ENCODE assay signal across 21 cellular contexts in the genomic region with DNA sequence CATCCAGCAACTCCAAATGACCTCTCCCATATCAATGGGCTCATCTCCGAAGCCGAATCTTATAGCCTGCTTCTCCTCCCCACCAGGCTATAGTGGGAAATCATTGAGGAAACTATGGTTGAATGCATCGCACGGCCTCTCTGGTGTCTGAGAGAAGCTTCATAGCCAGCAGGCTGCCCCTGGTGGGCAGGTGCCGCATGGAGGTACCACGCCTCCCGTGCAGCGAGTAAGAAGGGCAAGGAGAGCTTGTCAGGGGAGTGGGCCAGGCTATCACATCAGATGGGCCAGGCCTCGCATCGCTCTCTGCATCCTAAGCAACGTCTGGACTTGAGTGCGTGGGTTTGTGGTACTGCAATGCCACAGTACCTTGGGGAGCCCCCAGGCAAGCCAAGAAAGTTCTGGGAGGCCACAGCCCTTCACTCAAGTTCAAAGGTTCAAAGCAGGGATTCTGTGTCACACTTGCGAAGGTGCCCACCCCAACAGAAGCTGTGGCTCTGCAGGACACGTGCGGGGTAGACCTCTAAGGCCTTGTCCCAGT. TPM values are rescaled to one million over a fixed set of nuclear protein-coding genes. Genes with fewer than 3 reads are reported as not detected.
DNase-seq lines count a peak whose midpoint lies in the region; ATAC-seq, FAIRE-seq and TF ChIP-seq lines count a peak whose summit lies in the region.
"Had no signal": no experiment of that assay in that cellular context is flagged by ENCODE, and none has a peak within 500 bp of the region (broad histone marks: within the 10 kb centered on the region; RNA-seq: fewer than 3 reads in every experiment).

No MANE protein-coding gene starts in this region.

- H2AK9ac ChIP-seq in IMR-90 (replicated peaks; ENCODE audit: low read depth, low read length, poor library complexity), result no peak overlapping the region

- H3K27me3 ChIP-seq in IMR-90 (ENCODE audit: control insufficient read depth, insufficient read depth, low read length), result peaks cover 40% of the 10 kb centered on the region

- FAIRE-seq in frontal cortex (lab: Jason Lieb, UNC), result no peak
- FAIRE-seq: GM12878 had no signal

- ATAC-seq in IMR-90 (ENCODE audit: low read depth) (no peak), WTC11 (peak; percentile 65), HG03045 (IDR thresholded peaks at IDR 0.05; ENCODE audit: unreplicated experiment) (no peak)
- ATAC-seq: GM12878, PC-3 had no signal

- H3K9me1 ChIP-seq in IMR-90 (ENCODE audit: insufficient read depth, low read length), result no peaks in the 10 kb centered on the region

- no peaks in the 10 kb centered on the region for H3K36me3 ChIP-seq in IMR-90 (ENCODE audit: control insufficient read depth, insufficient read depth, low read length)
- H3K36me3 ChIP-seq: BE2C had no signal

- H3K27ac Mint-ChIP-seq in WTC11, result no peak overlapping the region
- H3K27ac Mint-ChIP-seq: CD4-positive, CD25-positive, alpha-beta regulatory T cell; T-helper 1 cell treated with Interleukin-12 subunit alpha and Interleukin-12 subunit beta and Interleukin-4 antibody, amounts not matched to agents 30 μg/mL and 1 μg/mL, for 36 hours had no signal

- H3K4me2 ChIP-seq in IMR-90 (ENCODE audit: low read depth, low read length), result no peak overlapping the region

- H3K4ac ChIP-seq in IMR-90 (ENCODE audit: low read depth, low read length), result no peak overlapping the region

- H3K79me1 ChIP-seq in IMR-90 (ENCODE audit: low read depth in 1 of 2, low read length in 2 of 2), result no peaks in the 10 kb centered on the region

- dilution Hi-C loops in IMR-90 (cut with HindIII; ENCODE audit: low sequenced_read_pairs, unreplicated experiment), result no loop called here

- 77% methylated on average over 5 of the region's 15 CpGs; no CpG with 5 or more reads in 1 of the 2 experiments for WGBS in IMR-90 (ENCODE audit: extremely low coverage in 2 of 2, insufficient read length in 1 of 2), 2 experiments

- no peak overlapping the region for H3K23ac ChIP-seq in IMR-90 (ENCODE audit: low read depth, low read length)

- no peak overlapping the region for H3K4me3 ChIP-seq in IMR-90 (ENCODE audit: insufficient read depth, low read depth, low read length)
- H3K4me3 ChIP-seq: GM12878 had no signal

- H3K9me3 Mint-ChIP-seq in WTC11, result peaks cover 25% of the 10 kb centered on the region
- H3K9me3 Mint-ChIP-seq: CD4-positive, CD25-positive, alpha-beta regulatory T cell; T-helper 1 cell treated with Interleukin-12 subunit alpha and Interleukin-12 subunit beta and Interleukin-4 antibody, amounts not matched to agents 30 μg/mL and 1 μg/mL, for 36 hours had no signal

- no peak overlapping the region for H4K91ac ChIP-seq in IMR-90 (ENCODE audit: insufficient read depth, low read depth, low read length)

- peaks cover 25% of the 10 kb centered on the region for H3K36me3 Mint-ChIP-seq in WTC11
- H3K36me3 Mint-ChIP-seq: CD4-positive, CD25-positive, alpha-beta regulatory T cell had no signal

- TF ChIP-seq CTCF in GM20000 (IDR thresholded peaks at IDR 0.05; ENCODE audit: extremely low read depth, missing control alignments) (peak; percentile 2), IMR-90 (conservative IDR thresholded peaks at IDR 0.05; ENCODE audit: low read depth, low read length) (no peak), WTC11 (IDR thresholded peaks at IDR 0.05) (no peak)

- no peak overlapping the region for H2BK120ac ChIP-seq in IMR-90 (ENCODE audit: low read depth, low read length)

- H2BK15ac ChIP-seq in IMR-90 (ENCODE audit: low read depth, low read length), result no peak overlapping the region

- peaks cover 12% of the 10 kb centered on the region for H3K9me3 ChIP-seq in IMR-90 (ENCODE audit: control insufficient read depth, insufficient read depth, low read length)

- H2BK5ac ChIP-seq in IMR-90 (ENCODE audit: low read depth, low read length, poor library complexity, severe bottlenecking), result no peak overlapping the region

- POLR2A ChIA-PET in IMR-90 (lab: Charles Lee; ENCODE audit: unreplicated experiment) (no interaction called here), WTC11 (lab: Charles Lee) (no interaction called here)

- H3K27me3 Mint-ChIP-seq in WTC11 (ENCODE audit: low read depth), result peaks cover 22% of the 10 kb centered on the region

- H3K9ac ChIP-seq in IMR-90 (ENCODE audit: low read depth, low read length), result no peak overlapping the region

- no peak overlapping the region; the same call in 1 of the 2 replicates for H3K56ac ChIP-seq in IMR-90 (ENCODE audit: extremely low read depth, insufficient read depth, low read length)

- H4K20me1 ChIP-seq in IMR-90 (ENCODE audit: insufficient read depth, low read length), result no peaks in the 10 kb centered on the region

- no peak overlapping the region for H3K14ac ChIP-seq in IMR-90 (replicated peaks; ENCODE audit: low read depth, low read length)

- H4K8ac ChIP-seq in IMR-90 (ENCODE audit: low read depth in 2 of 2, low read length in 2 of 2), result no peak overlapping the region

- TF ChIP-seq POLR2A in IMR-90 (IDR thresholded peaks at IDR 0.05; ENCODE audit: low read depth, low read length), result no peak

- no peak overlapping the region for H2BK20ac ChIP-seq in IMR-90 (ENCODE audit: low read depth, low read length)

- DNase-seq in GM20000 (ENCODE audit: low spot score), result no peak
- DNase-seq in IMR-90, result no peak
- no peak for DNase-seq in WTC11 (ENCODE audit: low spot score)
- DNase-seq in mesenteric fat pad (ENCODE audit: low spot score), result peak; percentile 35
- no peak for DNase-seq in NCI-H748 treated with DMSO at 0.1 percent for 48 hours (lab: John Stamatoyannopoulos, UW)
- no peak for DNase-seq in frontal cortex (ENCODE audit: low spot score in 2 of 2)
- DNase-seq: BE2C; CD4-positive, CD25-positive, alpha-beta regulatory T cell; DMS79 treated with DMSO at 0.1 percent for 48 hours; GOT3; KBM-7; NCI-H1092; NCI-H1436; NCI-H187 treated with DMSO at 0.1 percent for 48 hours; NCI-H2227 treated with DMSO at 0.1 percent for 48 hours; NCI-H510A treated with DMSO at 0.1 percent for 48 hours; SHP77 had no signal

- in situ Hi-C loops in IMR-90 (cut with MboI; ENCODE audit: low sequenced_read_pairs), result no loop called here

- CTCF ChIA-PET in IMR-90 (lab: Yijun Ruan, JAX), result interaction anchor here (0.8 kb wide), 1 partner anchor 10 kb away, joined by 3 read pairs; no protein-coding TSS in a partner anchor
- CTCF ChIA-PET in WTC11 (lab: Charles Lee), result interaction anchor here (0.6 to 1.7 kb wide), 11 partner anchors 9 to 194 kb away, joined by 3 to 8 read pairs (median 5); a partner anchor contains a TSS

- TF ChIP-seq RAD21 in IMR-90 (IDR thresholded peaks at IDR 0.05; ENCODE audit: low read length), result no peak

- no peak overlapping the region for H3K4me3 Mint-ChIP-seq in WTC11
- H3K4me3 Mint-ChIP-seq: CD4-positive, CD25-positive, alpha-beta regulatory T cell; T-helper 1 cell treated with Interleukin-12 subunit alpha and Interleukin-12 subunit beta and Interleukin-4 antibody, amounts not matched to agents 30 μg/mL and 1 μg/mL, for 36 hours had no signal

- H2AK5ac ChIP-seq in IMR-90 (ENCODE audit: low read depth, low read length), result no peak overlapping the region

- H2AFZ ChIP-seq in IMR-90 (replicated peaks; ENCODE audit: low read length, poor library complexity), result peak overlapping the region; percentile 2

- H3K4me1 Mint-ChIP-seq in WTC11, result no peaks in the 10 kb centered on the region

- intact Hi-C loops in IMR-90 (cut with micrococcal nuclease), result no loop called here

- peaks cover 4% of the 10 kb centered on the region; the same call in 1 of the 2 replicates for H3K4me1 ChIP-seq in IMR-90 (ENCODE audit: control insufficient read depth, insufficient read depth, low read length)
- H3K4me1 ChIP-seq: BE2C had no signal

- no peak overlapping the region for H4K5ac ChIP-seq in IMR-90 (ENCODE audit: low read depth, low read length)

- H3K18ac ChIP-seq in IMR-90 (ENCODE audit: low read depth, low read length), result no peak overlapping the region

- BruUV-seq in IMR-90 (replicated peaks; lab: Mats Ljungman, UMichigan), result no TSS peak

- no peak overlapping the region for H3K27ac ChIP-seq in IMR-90 (ENCODE audit: insufficient read depth, low read length)

TF ChIP-seq in IMR-90, 13 proteins besides CTCF, POLR2A, EP300 and RAD21 (continues in another document):
- TF ChIP-seq RFX5 (IDR thresholded peaks at IDR 0.05; ENCODE audit: low read depth, low read length) (no peak), MXI1 (IDR thresholded peaks at IDR 0.05; ENCODE audit: borderline replicate concordance, low read depth, low read length) (no peak), CHD1 (IDR thresholded peaks at IDR 0.05; ENCODE audit: low read depth, low read length) (no peak), SMC3 (IDR thresholded peaks at IDR 0.05; ENCODE audit: low read depth, low read length) (no peak), RCOR1 (IDR thresholded peaks at IDR 0.05; ENCODE audit: insufficient replicate concordance, low read length) (no peak), NFE2L2 (IDR thresholded peaks at IDR 0.05; ENCODE audit: low read depth, low read length) (no peak)

TF ChIP-seq in WTC11, 78 proteins besides CTCF, POLR2A, EP300 and RAD21 (continues in another document):
- TF ChIP-seq ZNF138 (CRISPR knock-in tag; conservative IDR thresholded peaks at IDR 0.05), result no peak
- no peak for TF ChIP-seq NR2C2 (CRISPR knock-in tag; IDR thresholded peaks at IDR 0.05)
- TF ChIP-seq, protein P1, sequence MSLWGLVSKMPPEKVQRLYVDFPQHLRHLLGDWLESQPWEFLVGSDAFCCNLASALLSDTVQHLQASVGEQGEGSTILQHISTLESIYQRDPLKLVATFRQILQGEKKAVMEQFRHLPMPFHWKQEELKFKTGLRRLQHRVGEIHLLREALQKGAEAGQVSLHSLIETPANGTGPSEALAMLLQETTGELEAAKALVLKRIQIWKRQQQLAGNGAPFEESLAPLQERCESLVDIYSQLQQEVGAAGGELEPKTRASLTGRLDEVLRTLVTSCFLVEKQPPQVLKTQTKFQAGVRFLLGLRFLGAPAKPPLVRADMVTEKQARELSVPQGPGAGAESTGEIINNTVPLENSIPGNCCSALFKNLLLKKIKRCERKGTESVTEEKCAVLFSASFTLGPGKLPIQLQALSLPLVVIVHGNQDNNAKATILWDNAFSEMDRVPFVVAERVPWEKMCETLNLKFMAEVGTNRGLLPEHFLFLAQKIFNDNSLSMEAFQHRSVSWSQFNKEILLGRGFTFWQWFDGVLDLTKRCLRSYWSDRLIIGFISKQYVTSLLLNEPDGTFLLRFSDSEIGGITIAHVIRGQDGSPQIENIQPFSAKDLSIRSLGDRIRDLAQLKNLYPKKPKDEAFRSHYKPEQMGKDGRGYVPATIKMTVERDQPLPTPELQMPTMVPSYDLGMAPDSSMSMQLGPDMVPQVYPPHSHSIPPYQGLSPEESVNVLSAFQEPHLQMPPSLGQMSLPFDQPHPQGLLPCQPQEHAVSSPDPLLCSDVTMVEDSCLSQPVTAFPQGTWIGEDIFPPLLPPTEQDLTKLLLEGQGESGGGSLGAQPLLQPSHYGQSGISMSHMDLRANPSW (CRISPR knock-in tag; conservative IDR thresholded peaks at IDR 0.05; ENCODE audit: low read depth), result no peak
- TF ChIP-seq MXD4 (CRISPR knock-in tag; IDR thresholded peaks at IDR 0.05; ENCODE audit: borderline replicate concordance), result no peak
- TF ChIP-seq ZNF263 (CRISPR knock-in tag; IDR thresholded peaks at IDR 0.05; ENCODE audit: low read depth), result no peak

RNA-seq across cellular contexts. Expression of a gene that starts 8.6 kb away (rescaled TPM):
- not detected in 2 replicates for total RNA-seq in IMR-90 (2012; rRNA removed)
- polyA plus RNA-seq in IMR-90 (2012; rRNA removed), result not detected in 2 replicates
- not detected in 2 replicates for polyA plus RNA-seq in IMR-90 (2012; cell fraction: cytosol; rRNA removed)
- 0.01 and 0.08 TPM in 2 replicates for polyA plus RNA-seq in IMR-90 (2012; cell fraction: nucleus; rRNA removed; ENCODE audit: low replicate concordance)
- total RNA-seq in WTC11 (2021), result 1.6 to 2.2 TPM (median 2.2 TPM) in 3 replicates
- total RNA-seq in mesenteric fat pad, result 6.3 TPM
- not detected for total RNA-seq in frontal cortex
